Comparison of ENCODE assay signal across 10 cellular contexts in the genomic region with DNA sequence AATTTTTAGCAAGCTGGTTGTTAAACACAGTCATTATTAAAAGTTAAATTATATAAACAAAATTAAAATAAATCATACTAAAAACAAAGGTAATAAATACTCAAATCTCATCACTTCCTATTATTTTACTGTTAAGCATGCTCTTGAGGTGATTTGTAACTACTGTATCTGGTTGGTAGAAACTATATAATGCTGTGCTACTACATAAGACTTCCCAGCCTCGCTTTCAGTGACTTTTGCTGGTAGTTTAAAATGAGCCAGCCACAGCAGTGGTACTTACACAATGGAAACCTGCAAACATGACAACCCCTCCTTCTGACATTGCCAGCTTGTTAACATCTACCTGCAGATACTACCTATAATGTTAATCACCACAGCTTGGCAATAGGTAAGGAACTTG.
DNase-seq lines count a peak whose midpoint lies in the region; ATAC-seq and TF ChIP-seq lines count a peak whose summit lies in the region.
"Had no signal": no experiment of that assay in that cellular context is flagged by ENCODE, and none has a peak within 500 bp of the region (broad histone marks: within the 10 kb centered on the region; RNA-seq: fewer than 3 reads in every experiment).

No MANE protein-coding gene starts in this region.

- peak; percentile 3 to 16 for ATAC-seq in activated T-cell treated with anti-CD3 and anti-CD28 coated beads, Interleukin-2, amount 50 U/mL, for 4 hours
- ATAC-seq in HG02798 (IDR thresholded peaks at IDR 0.05; ENCODE audit: poor library complexity, unreplicated experiment) = peak; percentile 46
- peak; percentile 11 for ATAC-seq in stimulated activated naive CD8-positive, alpha-beta T cell treated with anti-CD3 and anti-CD28 coated beads, Interleukin-15, amount 100 ng/mL, for 72 hours

- no peak overlapping the region; the same call in 1 of the 2 replicates for H3K9ac ChIP-seq in OCI-LY3 (ENCODE audit: low read length)

- H3K36me3 Mint-ChIP-seq in activated T-cell treated with anti-CD3 and anti-CD28 coated beads, Interleukin-2, amount 50 U/mL, for 4 hours (ENCODE audit: insufficient read depth) = peaks cover 47% of the 10 kb centered on the region
- no peaks in the 10 kb centered on the region for H3K36me3 Mint-ChIP-seq in endothelial cell (ENCODE audit: low read depth, unreplicated experiment)

- no peaks in the 10 kb centered on the region for H3K36me3 ChIP-seq in OCI-LY3 (replicated peaks; ENCODE audit: low read depth, low read length)
- H3K36me3 ChIP-seq: MG63 had no signal

- no peak overlapping the region for H3K4me3 ChIP-seq in OCI-LY3 (ENCODE audit: low read length)

- no peaks in the 10 kb centered on the region for H3K9me3 ChIP-seq in OCI-LY3 (ENCODE audit: insufficient read depth, low read length)
- H3K9me3 ChIP-seq: MG63 had no signal

- no peaks in the 10 kb centered on the region for H3K9me3 Mint-ChIP-seq in activated T-cell treated with anti-CD3 and anti-CD28 coated beads, Interleukin-2, amount 50 U/mL, for 4 hours
- H3K9me3 Mint-ChIP-seq in stimulated activated naive CD8-positive, alpha-beta T cell treated with anti-CD3 and anti-CD28 coated beads, Interleukin-15, amount 100 ng/mL, for 72 hours = no peaks in the 10 kb centered on the region
- H3K9me3 Mint-ChIP-seq in endothelial cell (ENCODE audit: unreplicated experiment) = no peaks in the 10 kb centered on the region

- H3K27me3 ChIP-seq in OCI-LY3 (ENCODE audit: low read depth, low read length) = no peaks in the 10 kb centered on the region
- H3K27me3 ChIP-seq: MG63 had no signal

- H3K79me2 ChIP-seq in OCI-LY3 (ENCODE audit: low read length) = no peaks in the 10 kb centered on the region

- H3K27me3 Mint-ChIP-seq in activated T-cell treated with anti-CD3 and anti-CD28 coated beads, Interleukin-2, amount 50 U/mL, for 4 hours (ENCODE audit: low read depth) = no peaks in the 10 kb centered on the region
- H3K27me3 Mint-ChIP-seq in stimulated activated naive CD8-positive, alpha-beta T cell treated with anti-CD3 and anti-CD28 coated beads, Interleukin-15, amount 100 ng/mL, for 72 hours = no peaks in the 10 kb centered on the region
- H3K27me3 Mint-ChIP-seq in endothelial cell (ENCODE audit: unreplicated experiment) = no peaks in the 10 kb centered on the region

- H3K4me2 ChIP-seq in OCI-LY3 (ENCODE audit: low read length) = peak overlapping the region; percentile 98

- DNase-seq in activated T-cell treated with anti-CD3 and anti-CD28 coated beads, Interleukin-2, amount 50 U/mL, for 4 hours = no peak
- no peak for DNase-seq in activated T-cell treated with anti-CD3 and anti-CD28 coated beads, Interleukin-2, amount 50 U/mL, for 48 hours
- DNase-seq in stimulated activated naive CD8-positive, alpha-beta T cell treated with anti-CD3 and anti-CD28 coated beads, Interleukin-15, amount 100 ng/mL, for 72 hours = no peak
- DNase-seq in globus pallidus (ENCODE audit: low spot score) = no peak
- no peak for DNase-seq in HPDE6-E6E7 (ENCODE audit: extremely low spot score)
- DNase-seq in endothelial cell (ENCODE audit: low spot score) = no peak
- DNase-seq: activated gamma-delta T cell had no signal

- no peak overlapping the region for H3K4me3 Mint-ChIP-seq in activated T-cell treated with anti-CD3 and anti-CD28 coated beads, Interleukin-2, amount 50 U/mL, for 4 hours
- H3K4me3 Mint-ChIP-seq in stimulated activated naive CD8-positive, alpha-beta T cell treated with anti-CD3 and anti-CD28 coated beads, Interleukin-15, amount 100 ng/mL, for 72 hours = peak overlapping the region; percentile 49 to 63
- no peak overlapping the region for H3K4me3 Mint-ChIP-seq in endothelial cell (ENCODE audit: unreplicated experiment)

- TF ChIP-seq CTCF in OCI-LY3 (IDR thresholded peaks at IDR 0.05; ENCODE audit: low read depth, low read length) = no peak
- TF ChIP-seq CTCF in endothelial cell (IDR thresholded peaks at IDR 0.05; ENCODE audit: unreplicated experiment) = no peak

- peaks cover 39% of the 10 kb centered on the region for H3K4me1 Mint-ChIP-seq in activated T-cell treated with anti-CD3 and anti-CD28 coated beads, Interleukin-2, amount 50 U/mL, for 4 hours (ENCODE audit: low read depth)
- peaks cover 39% of the 10 kb centered on the region for H3K4me1 Mint-ChIP-seq in stimulated activated naive CD8-positive, alpha-beta T cell treated with anti-CD3 and anti-CD28 coated beads, Interleukin-15, amount 100 ng/mL, for 72 hours
- peaks cover 6% of the 10 kb centered on the region for H3K4me1 Mint-ChIP-seq in endothelial cell (ENCODE audit: unreplicated experiment)

- H2AFZ ChIP-seq in OCI-LY3 (ENCODE audit: low read depth, low read length) = no peak overlapping the region

- H4K20me1 ChIP-seq in OCI-LY3 (ENCODE audit: insufficient read depth, low read length) = no peaks in the 10 kb centered on the region

- H3K4me1 ChIP-seq in OCI-LY3 (ENCODE audit: low read length) = peaks cover 20% of the 10 kb centered on the region

- peak overlapping the region; percentile 79 for H3K27ac ChIP-seq in OCI-LY3 (ENCODE audit: low read length)

- H3K27ac Mint-ChIP-seq in stimulated activated naive CD8-positive, alpha-beta T cell treated with anti-CD3 and anti-CD28 coated beads, Interleukin-15, amount 100 ng/mL, for 72 hours = peak overlapping the region; percentile 83 to 92
- H3K27ac Mint-ChIP-seq in endothelial cell (ENCODE audit: unreplicated experiment) = no peak overlapping the region

Comparison
In these comparisons a context has a peak if more than half of its experiments do, and no peak if none do; other contexts are left out.
1. H3K4me3 Mint-ChIP-seq: peak in stimulated activated naive CD8-positive, alpha-beta T cell treated with anti-CD3 and anti-CD28 coated beads, Interleukin-15, amount 100 ng/mL, for 72 hours (2 of 2); none in activated T-cell treated with anti-CD3 and anti-CD28 coated beads, Interleukin-2, amount 50 U/mL, for 4 hours (single experiment) and endothelial cell (single experiment).
2. Peak in every context shown above with its lines, with median percentiles within 50 percentile points of each other: ATAC-seq.